Comparison of ENCODE assay signal across 26 cellular contexts in the genomic region with DNA sequence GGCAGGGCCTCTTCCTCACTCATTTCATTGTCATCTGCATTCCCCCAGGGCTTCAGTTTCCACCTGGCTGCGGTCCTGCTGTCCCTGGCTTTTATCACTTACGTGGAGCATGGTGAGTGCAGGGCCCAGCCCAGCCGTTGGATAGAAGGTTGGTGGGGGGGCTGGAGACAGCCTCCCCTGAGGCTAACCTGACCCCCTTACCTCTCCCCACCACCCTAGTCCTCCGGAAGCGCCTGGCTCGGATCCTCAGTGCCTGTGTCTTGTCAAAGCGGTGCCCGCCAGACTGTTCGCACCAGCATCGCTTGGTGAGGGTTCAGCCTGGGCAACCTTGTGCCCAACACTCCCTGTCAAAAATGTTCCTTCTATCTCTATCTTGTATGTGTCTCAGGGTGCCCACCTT.
"Had no signal": no experiment of that assay in that cellular context is flagged by ENCODE, and none has a peak within 500 bp of the region (broad histone marks: within the 10 kb centered on the region; RNA-seq: fewer than 3 reads in every experiment).

No MANE protein-coding gene starts in this region.

- H3K27me3 ChIP-seq: Peyer's patch, SJCRH30 had no signal

- H3K9me3 Mint-ChIP-seq: activated CD4-positive, alpha-beta T cell treated with anti-CD3 and anti-CD28 coated beads, Interleukin-2, amount 10 ng/mL, durations not matched to agents 24 days and 14 days; activated CD8-positive, alpha-beta T cell treated with anti-CD3 and anti-CD28 coated beads for 36 hours; activated naive CD4-positive, alpha-beta T cell treated with anti-CD3 and anti-CD28 coated beads, Interleukin-2, amount 10 ng/mL, durations not matched to agents 7 days and 5 days; activated naive CD8-positive, alpha-beta T cell treated with anti-CD3 and anti-CD28 coated beads, Interleukin-2, amount 50 U/mL, for 24 hours; activated T-cell treated with anti-CD3 and anti-CD28 coated beads, Interleukin-2, amount 50 U/mL, for 72 hours; activated T-helper 2 cell treated with anti-CD3 and anti-CD28 coated beads, Interferon-gamma antibody, Interleukin-2, Interleukin-4, amounts not matched to agents 10 μg/mL and 5 μg/mL and 100 μg/mL, durations not matched to agents 14 hours and 24 hours and 36 hours had no signal

- H3K4me1 ChIP-seq: Peyer's patch, SJCRH30 had no signal

- ATAC-seq: activated CD8-positive, alpha-beta T cell treated with anti-CD3 and anti-CD28 coated beads for 36 hours; activated naive CD8-positive, alpha-beta T cell treated with anti-CD3 and anti-CD28 coated beads, Interleukin-2, amount 50 U/mL, for 24 hours; activated T-cell treated with anti-CD3 and anti-CD28 coated beads, Interleukin-2, amount 50 U/mL, for 72 hours; K562; PC-3 had no signal

- H3K27ac Mint-ChIP-seq: activated CD4-positive, alpha-beta T cell treated with anti-CD3 and anti-CD28 coated beads, Interleukin-2, amount 10 ng/mL, durations not matched to agents 24 days and 14 days; activated naive CD4-positive, alpha-beta T cell treated with anti-CD3 and anti-CD28 coated beads, Interleukin-2, amount 10 ng/mL, durations not matched to agents 7 days and 5 days; activated naive CD8-positive, alpha-beta T cell treated with anti-CD3 and anti-CD28 coated beads, Interleukin-2, amount 50 U/mL, for 24 hours; activated T-cell treated with anti-CD3 and anti-CD28 coated beads, Interleukin-2, amount 50 U/mL, for 72 hours; activated T-helper 2 cell treated with anti-CD3 and anti-CD28 coated beads, Interferon-gamma antibody, Interleukin-2, Interleukin-4, amounts not matched to agents 10 μg/mL and 5 μg/mL and 100 μg/mL, durations not matched to agents 14 hours and 24 hours and 36 hours; brain had no signal

- DNase-seq: activated CD4-positive, alpha-beta T cell treated with anti-CD3 and anti-CD28 coated beads, Interleukin-2, amount 10 ng/mL, durations not matched to agents 24 days and 14 days; activated CD8-positive, alpha-beta T cell treated with anti-CD3 and anti-CD28 coated beads for 36 hours; activated gamma-delta T cell treated with Interleukin-2 at 50 U/mL for 16 hours; activated naive CD4-positive, alpha-beta T cell treated with anti-CD3 and anti-CD28 coated beads, Interleukin-2, amount 10 ng/mL, durations not matched to agents 7 days and 5 days; activated naive CD8-positive, alpha-beta T cell treated with anti-CD3 and anti-CD28 coated beads, Interleukin-2, amount 50 U/mL, for 24 hours; activated T-cell treated with anti-CD3 and anti-CD28 coated beads, Interleukin-2, amount 50 U/mL, for 1 hour; activated T-cell treated with anti-CD3 and anti-CD28 coated beads, Interleukin-2, amount 50 U/mL, for 72 hours; anterior cingulate cortex; central memory CD4-positive, alpha-beta T cell; NCI-H1105; NCI-H1417 treated with DMSO at 0.1 percent for 48 hours; NCI-H187 treated with DMSO at 0.1 percent for 48 hours; NCI-H2081; NCI-H345; NCI-H524 treated with DMSO at 0.1 percent for 48 hours; PC-3; Peyer's patch; RPMI8226; SHP77; SJCRH30; T1000 had no signal

- H3K4me3 ChIP-seq: K562, Peyer's patch, SJCRH30, SK-N-MC had no signal

- H3K36me3 ChIP-seq: Peyer's patch, SJCRH30 had no signal

- H3K4me3 Mint-ChIP-seq: activated CD4-positive, alpha-beta T cell treated with anti-CD3 and anti-CD28 coated beads, Interleukin-2, amount 10 ng/mL, durations not matched to agents 24 days and 14 days; activated CD8-positive, alpha-beta T cell treated with anti-CD3 and anti-CD28 coated beads for 36 hours; activated naive CD4-positive, alpha-beta T cell treated with anti-CD3 and anti-CD28 coated beads, Interleukin-2, amount 10 ng/mL, durations not matched to agents 7 days and 5 days; activated naive CD8-positive, alpha-beta T cell; activated naive CD8-positive, alpha-beta T cell treated with anti-CD3 and anti-CD28 coated beads, Interleukin-2, amount 50 U/mL, for 24 hours; activated T-cell treated with anti-CD3 and anti-CD28 coated beads, Interleukin-2, amount 50 U/mL, for 72 hours; brain had no signal

- H3K9me3 ChIP-seq: Peyer's patch, SJCRH30 had no signal

- H3K27me3 Mint-ChIP-seq: activated CD4-positive, alpha-beta T cell treated with anti-CD3 and anti-CD28 coated beads, Interleukin-2, amount 10 ng/mL, durations not matched to agents 24 days and 14 days; activated CD8-positive, alpha-beta T cell treated with anti-CD3 and anti-CD28 coated beads for 36 hours; activated naive CD4-positive, alpha-beta T cell treated with anti-CD3 and anti-CD28 coated beads, Interleukin-2, amount 10 ng/mL, durations not matched to agents 7 days and 5 days; activated naive CD8-positive, alpha-beta T cell; activated naive CD8-positive, alpha-beta T cell treated with anti-CD3 and anti-CD28 coated beads, Interleukin-2, amount 50 U/mL, for 24 hours; brain had no signal

- H3K36me3 Mint-ChIP-seq: activated naive CD8-positive, alpha-beta T cell had no signal

- H3K27ac ChIP-seq: Peyer's patch, SJCRH30, SK-N-MC had no signal
